In genomic region chr19:55372316-55373081, GRCh38 we compare ENCODE assay signal across 14 cellular contexts. TPM values are rescaled to one million over a fixed set of nuclear protein-coding genes. Genes with fewer than 3 reads are reported as not detected.
DNase-seq lines count a peak whose midpoint lies in the region; ATAC-seq and TF ChIP-seq lines count a peak whose summit lies in the region.
"Had no signal": no experiment of that assay in that cellular context is flagged by ENCODE, and none has a peak within 500 bp of the region (broad histone marks: within the 10 kb centered on the region; RNA-seq: fewer than 3 reads in every experiment).

No MANE protein-coding gene starts in this region.

- peak overlapping the region; percentile 77 for H3K14ac ChIP-seq in IMR-90 (replicated peaks; ENCODE audit: low read depth, low read length)

- no peak; the same call in 1 of the 2 replicates for TF ChIP-seq RAD21 in IMR-90 (IDR thresholded peaks at IDR 0.05; ENCODE audit: low read length)

- peak overlapping the region; percentile 58; the same call in 1 of the 2 replicates for H3K56ac ChIP-seq in IMR-90 (ENCODE audit: extremely low read depth, insufficient read depth, low read length)

- peaks cover 45% of the 10 kb centered on the region for H3K4me1 ChIP-seq in IMR-90 (ENCODE audit: control insufficient read depth, insufficient read depth, low read length)
- H3K4me1 ChIP-seq in mesodermal cell (ENCODE audit: control insufficient read depth, insufficient read depth, low read length, poor library complexity, severe bottlenecking), result peaks cover 56% of the 10 kb centered on the region
- H3K4me1 ChIP-seq in left lung, result peaks cover 5 to 11% of the 10 kb centered on the region in 2 donors

- peaks cover 22% of the 10 kb centered on the region for H3K4me1 Mint-ChIP-seq in activated naive CD8-positive, alpha-beta T cell treated with anti-CD3 and anti-CD28 coated beads, Interleukin-2, amount 50 U/mL, for 24 hours

- H2BK120ac ChIP-seq in IMR-90 (ENCODE audit: low read depth, low read length), result peak overlapping the region; percentile 91

- H3K27ac ChIP-seq in IMR-90 (ENCODE audit: insufficient read depth, low read length) (peak overlapping the region; percentile 96), mesodermal cell (ENCODE audit: low read depth, low read length, severe bottlenecking) (peak overlapping the region; percentile 49), left lung (no peak overlapping the region)

- peak overlapping the region; percentile 86 for H3K18ac ChIP-seq in IMR-90 (ENCODE audit: low read depth, low read length)

- H3K36me3 Mint-ChIP-seq in activated naive CD8-positive, alpha-beta T cell treated with anti-CD3 and anti-CD28 coated beads, Interleukin-2, amount 50 U/mL, for 24 hours (ENCODE audit: low read depth), result peaks cover 2% of the 10 kb centered on the region

- H3K9me3 Mint-ChIP-seq in activated naive CD8-positive, alpha-beta T cell treated with anti-CD3 and anti-CD28 coated beads, Interleukin-2, amount 50 U/mL, for 24 hours, result no peaks in the 10 kb centered on the region
- H3K9me3 Mint-ChIP-seq: memory B cell had no signal

- peak overlapping the region; percentile 96 for H2BK5ac ChIP-seq in IMR-90 (ENCODE audit: low read depth, low read length, poor library complexity, severe bottlenecking)

- POLR2A ChIA-PET in IMR-90 (lab: Charles Lee; ENCODE audit: unreplicated experiment), result no interaction called here

- ATAC-seq in IMR-90 (ENCODE audit: low read depth), result no peak
- ATAC-seq in activated naive CD8-positive, alpha-beta T cell treated with anti-CD3 and anti-CD28 coated beads, Interleukin-2, amount 50 U/mL, for 24 hours, result peak; percentile 65
- ATAC-seq in GM21737 (IDR thresholded peaks at IDR 0.05; ENCODE audit: unreplicated experiment), result no peak
- ATAC-seq in GM21619 (IDR thresholded peaks at IDR 0.05; ENCODE audit: unreplicated experiment), result no peak
- ATAC-seq in left lung, result no peak

- peak overlapping the region; percentile 52 for H3K9ac ChIP-seq in IMR-90 (ENCODE audit: low read depth, low read length)

- TF ChIP-seq CTCF in IMR-90 (conservative IDR thresholded peaks at IDR 0.05; ENCODE audit: low read depth, low read length) (no peak), left lung (IDR thresholded peaks at IDR 0.05) (no peak)

- H3K4me3 ChIP-seq in IMR-90 (ENCODE audit: insufficient read depth, low read depth, low read length) (no peak overlapping the region), mesodermal cell (ENCODE audit: extremely low read depth, insufficient read depth, low read length, poor library complexity, severe bottlenecking) (no peak overlapping the region), left lung (no peak overlapping the region)

- H3K4me2 ChIP-seq in IMR-90 (ENCODE audit: low read depth, low read length), result 0 out of 2 replicates have a peak overlapping the region, but pooled peaks have one; percentile 11

- H3K4ac ChIP-seq in IMR-90 (ENCODE audit: low read depth, low read length), result peak overlapping the region; percentile 82

- H3K27me3 ChIP-seq in IMR-90 (ENCODE audit: control insufficient read depth, insufficient read depth, low read length), result no peaks in the 10 kb centered on the region
- H3K27me3 ChIP-seq in left lung, result peaks cover 37 to 97% of the 10 kb centered on the region in 2 donors

- H4K91ac ChIP-seq in IMR-90 (ENCODE audit: insufficient read depth, low read depth, low read length), result peak overlapping the region; percentile 94

- 63% methylated on average over 2 of the region's 24 CpGs; no CpG with 5 or more reads in 1 of the 2 experiments for WGBS in IMR-90 (ENCODE audit: extremely low coverage in 2 of 2, insufficient read length in 1 of 2), 2 experiments
- WGBS in mesodermal cell (ENCODE audit: insufficient coverage in 2 of 2), 2 experiments, result 43 to 46% methylated on average over 17 to 19 of the region's 24 CpGs

- dilution Hi-C loops in IMR-90 (cut with HindIII; ENCODE audit: low sequenced_read_pairs, unreplicated experiment), result no loop called here

- peaks cover 41% of the 10 kb centered on the region for H3K27me3 Mint-ChIP-seq in activated naive CD8-positive, alpha-beta T cell treated with anti-CD3 and anti-CD28 coated beads, Interleukin-2, amount 50 U/mL, for 24 hours

- no peaks in the 10 kb centered on the region for H3K9me3 ChIP-seq in IMR-90 (ENCODE audit: control insufficient read depth, insufficient read depth, low read length)
- H3K9me3 ChIP-seq in mesodermal cell (ENCODE audit: control insufficient read depth, low read length), result no peaks in the 10 kb centered on the region
- no peaks in the 10 kb centered on the region for H3K9me3 ChIP-seq in left lung

- H4K8ac ChIP-seq in IMR-90 (ENCODE audit: low read depth in 2 of 2, low read length in 2 of 2), result peak overlapping the region; percentile 82 to 86

- in situ Hi-C loops in IMR-90 (cut with MboI; ENCODE audit: low sequenced_read_pairs), result no loop called here

- no peak; the same call in none of the 2 replicates for TF ChIP-seq POLR2A in IMR-90 (IDR thresholded peaks at IDR 0.05; ENCODE audit: low read depth, low read length)

- CTCF ChIA-PET in IMR-90 (lab: Yijun Ruan, JAX), result no interaction called here

- peaks cover 13% of the 10 kb centered on the region; the same call in 1 of the 2 replicates for H3K9me1 ChIP-seq in IMR-90 (ENCODE audit: insufficient read depth, low read length)

- H4K5ac ChIP-seq in IMR-90 (ENCODE audit: low read depth, low read length), result peak overlapping the region; percentile 89

- H3K4me3 Mint-ChIP-seq in activated naive CD8-positive, alpha-beta T cell treated with anti-CD3 and anti-CD28 coated beads, Interleukin-2, amount 50 U/mL, for 24 hours, result no peak overlapping the region
- H3K4me3 Mint-ChIP-seq: memory B cell had no signal

- intact Hi-C loops in IMR-90 (cut with micrococcal nuclease), result no loop called here
- intact Hi-C loops in left lung (cut with DNase I), result no loop called here

- BruUV-seq in IMR-90 (replicated peaks; lab: Mats Ljungman, UMichigan), result no TSS peak

- H2BK20ac ChIP-seq in IMR-90 (ENCODE audit: low read depth, low read length), result peak overlapping the region; percentile 90

- peak; percentile 90 for DNase-seq in Daoy (ENCODE audit: low read depth)
- DNase-seq in IMR-90, result peak; percentile 84
- DNase-seq in activated naive CD8-positive, alpha-beta T cell treated with anti-CD3 and anti-CD28 coated beads, Interleukin-2, amount 50 U/mL, for 24 hours, result peak; percentile 53
- no peak for DNase-seq in left lung
- DNase-seq in NK-92 (lab: John Stamatoyannopoulos, UW; ENCODE audit: unreplicated experiment), result no peak
- DNase-seq: activated CD4-positive, alpha-beta T cell treated with anti-CD3 and anti-CD28 coated beads, Interleukin-2, amount 50 U/mL, for 4 hours; NCI-H1105 treated with DMSO at 0.1 percent for 48 hours; NCI-H748 treated with DMSO at 0.1 percent for 48 hours had no signal

- H3K27ac Mint-ChIP-seq in activated naive CD8-positive, alpha-beta T cell treated with anti-CD3 and anti-CD28 coated beads, Interleukin-2, amount 50 U/mL, for 24 hours, result no peak overlapping the region
- H3K27ac Mint-ChIP-seq: memory B cell had no signal

- H3K23ac ChIP-seq in IMR-90 (ENCODE audit: low read depth, low read length), result peak overlapping the region; percentile 37; the same call in 1 of the 2 replicates

- H2AFZ ChIP-seq in IMR-90 (replicated peaks; ENCODE audit: low read length, poor library complexity), result peak overlapping the region; percentile 77

- H2AK9ac ChIP-seq in IMR-90 (replicated peaks; ENCODE audit: low read depth, low read length, poor library complexity), result peak overlapping the region; percentile 87

- H2AK5ac ChIP-seq in IMR-90 (ENCODE audit: low read depth, low read length), result peak overlapping the region; percentile 98

- H4K20me1 ChIP-seq in IMR-90 (ENCODE audit: insufficient read depth, low read length), result peaks cover 22% of the 10 kb centered on the region

- H3K36me3 ChIP-seq in IMR-90 (ENCODE audit: control insufficient read depth, insufficient read depth, low read length) (peaks cover 10% of the 10 kb centered on the region), mesodermal cell (ENCODE audit: control insufficient read depth, insufficient read depth, low read length) (peaks cover 8% of the 10 kb centered on the region), left lung (no peaks in the 10 kb centered on the region)

- peak overlapping the region; percentile 81; the same call in 2 of the 3 replicates for H2BK15ac ChIP-seq in IMR-90 (ENCODE audit: low read depth, low read length)

- peaks cover 5 to 41% of the 10 kb centered on the region in 2 experiments; a peak in 3 of 4 replicates for H3K79me1 ChIP-seq in IMR-90 (ENCODE audit: low read depth in 1 of 2, low read length in 2 of 2)

RNA-seq across cellular contexts. Expression of gene IL11, which starts 2.2 kb away (rescaled TPM):
- total RNA-seq in Daoy (2014; rRNA removed; shearing (Covaris generic)), result 56.5 and 60.4 TPM in 2 replicates
- 14.3 and 15.6 TPM in 2 replicates for total RNA-seq in IMR-90 (2012; rRNA removed)
- 33.6 and 38.9 TPM in 2 replicates for polyA plus RNA-seq in IMR-90 (2012; rRNA removed)
- 23.0 and 39.2 TPM in 2 replicates for polyA plus RNA-seq in IMR-90 (2012; cell fraction: cytosol; rRNA removed)
- polyA plus RNA-seq in IMR-90 (2012; cell fraction: nucleus; rRNA removed; ENCODE audit: low replicate concordance), result 135 and 146 TPM in 2 replicates
- polyA plus RNA-seq in mesodermal cell (2013, experiment 1 of 2), result 33.4 TPM
- 27.1 TPM for polyA plus RNA-seq in mesodermal cell (2013, experiment 2 of 2)
- under 1 TPM; 0.10 to 0.44 TPM for total RNA-seq in left lung
- total RNA-seq: subcutaneous adipose tissue had no signal

RNA-seq across cellular contexts. Expression of gene TMEM190, which starts 4.1 kb away (rescaled TPM):
- not detected in 2 replicates for total RNA-seq in Daoy (2014; rRNA removed; shearing (Covaris generic))
- not detected in 2 replicates for total RNA-seq in IMR-90 (2012; rRNA removed)
- 1.4 and 1.6 TPM in 2 replicates for polyA plus RNA-seq in IMR-90 (2012; rRNA removed)
- 0.49 TPM in 1 of 2 replicates, not detected in the other for polyA plus RNA-seq in IMR-90 (2012; cell fraction: cytosol; rRNA removed)
- 10.6 and 24.6 TPM in 2 replicates for polyA plus RNA-seq in IMR-90 (2012; cell fraction: nucleus; rRNA removed; ENCODE audit: low replicate concordance)
- 1.8 TPM for polyA plus RNA-seq in mesodermal cell (2013, experiment 1 of 2)
- polyA plus RNA-seq in mesodermal cell (2013, experiment 2 of 2), result 3.9 TPM
- total RNA-seq in left lung, result 1 to 10 TPM in 1 of 2 donors, not detected in 1; 9.3 TPM
- total RNA-seq: pulmonary artery endothelial cell, subcutaneous adipose tissue had no signal

RNA-seq across cellular contexts. Expression of gene GARIN5B, which starts 9.4 kb away (rescaled TPM):
- total RNA-seq in Daoy (2014; rRNA removed; shearing (Covaris generic)), result not detected in 2 replicates
- total RNA-seq in IMR-90 (2012; rRNA removed) (not detected in 2 replicates), left lung (not detected)
- polyA plus RNA-seq in IMR-90 (2012; rRNA removed), result not detected in 2 replicates
- polyA plus RNA-seq in IMR-90 (2012; cell fraction: cytosol; rRNA removed), result not detected in 2 replicates
- polyA plus RNA-seq in IMR-90 (2012; cell fraction: nucleus; rRNA removed; ENCODE audit: low replicate concordance), result 0.39 and 0.47 TPM in 2 replicates
- 0.44 TPM for polyA plus RNA-seq in mesodermal cell (2013, experiment 1 of 2)
- 0.20 TPM for polyA plus RNA-seq in mesodermal cell (2013, experiment 2 of 2)
- total RNA-seq: pulmonary artery endothelial cell, subcutaneous adipose tissue had no signal

RNA-seq across cellular contexts. Expression of gene TMEM238, which starts 11.6 kb away (rescaled TPM):
- 3.3 and 3.9 TPM in 2 replicates for total RNA-seq in Daoy (2014; rRNA removed; shearing (Covaris generic))
- total RNA-seq in IMR-90 (2012; rRNA removed), result not detected in 2 replicates
- polyA plus RNA-seq in IMR-90 (2012; rRNA removed), result not detected in 2 replicates
- 0.15 and 0.30 TPM in 2 replicates for polyA plus RNA-seq in IMR-90 (2012; cell fraction: cytosol; rRNA removed)
- polyA plus RNA-seq in IMR-90 (2012; cell fraction: nucleus; rRNA removed; ENCODE audit: low replicate concordance), result 0.30 TPM in 1 of 2 replicates, not detected in the other
- polyA plus RNA-seq in mesodermal cell (2013, experiment 1 of 2), result not detected
- not detected for polyA plus RNA-seq in mesodermal cell (2013, experiment 2 of 2)
- 10 to 100 TPM; 25.3 to 33.9 TPM for total RNA-seq in left lung

RNA-seq across cellular contexts. Expression of gene RPL28, which starts 13.2 kb away (rescaled TPM):
- 633 and 816 TPM in 2 replicates for total RNA-seq in Daoy (2014; rRNA removed; shearing (Covaris generic))
- 386 and 998 TPM in 2 replicates for total RNA-seq in IMR-90 (2012; rRNA removed)
- polyA plus RNA-seq in IMR-90 (2012; rRNA removed), result 1,428 and 1,693 TPM in 2 replicates
- 2,443 and 3,636 TPM in 2 replicates for polyA plus RNA-seq in IMR-90 (2012; cell fraction: cytosol; rRNA removed)
- polyA plus RNA-seq in IMR-90 (2012; cell fraction: nucleus; rRNA removed; ENCODE audit: low replicate concordance), result 1,567 and 1,909 TPM in 2 replicates
- 2,245 TPM for polyA plus RNA-seq in mesodermal cell (2013, experiment 1 of 2)
- 1,934 TPM for polyA plus RNA-seq in mesodermal cell (2013, experiment 2 of 2)
- 1,000 to 10,000 TPM; 1,601 to 1,774 TPM for total RNA-seq in left lung

Comparison
In these comparisons a context has a peak if more than half of its experiments do, and no peak if none do; other contexts are left out.
1. DNase-seq: peak in Daoy (single experiment), IMR-90 (single experiment) and activated naive CD8-positive, alpha-beta T cell treated with anti-CD3 and anti-CD28 coated beads, Interleukin-2, amount 50 U/mL, for 24 hours (single experiment); none in left lung (0 of 2) and NK-92 (single experiment).
2. H3K27ac ChIP-seq: peak in IMR-90 (single experiment) and mesodermal cell (single experiment); none in left lung (0 of 2).
3. RNA of gene IL11, which starts 2.2 kb away (total RNA-seq): 56.5 to 60.4 TPM in Daoy and 14.3 to 15.6 TPM in IMR-90; 0.10 to 0.44 TPM in left lung; every median in the first group is over 10 times any median in the second.